21 cellular contexts compared by ENCODE assay signal in genomic region chr6:84182001-84182400, GRCh38.
"Had no signal": no experiment of that assay in that cellular context is flagged by ENCODE, and none has a peak within 500 bp of the region (broad histone marks: within the 10 kb centered on the region; RNA-seq: fewer than 3 reads in every experiment).

No MANE protein-coding gene starts in this region.

- DNase-seq: hypothalamus; immature natural killer cell; left ventricle myocardium inferior; midbrain; mucosa of descending colon; naive thymus-derived CD4-positive, alpha-beta T cell; ovary; retina; right cardiac atrium; stimulated activated CD4-positive, alpha-beta T cell treated with anti-CD3 and anti-CD28 coated beads, Interleukin-1b, Interleukin-23, amount 100 ng/mL, for 48 hours; stimulated activated CD4-positive, alpha-beta T cell treated with anti-CD3 and anti-CD28 coated beads, Interleukin-2, amount 100 ng/mL, for 48 hours; stimulated activated CD4-positive, alpha-beta T cell treated with anti-CD3 and anti-CD28 coated beads, Interleukin-4, amount 100 ng/mL, for 4 hours; stimulated activated CD8-positive, alpha-beta memory T cell treated with anti-CD3 and anti-CD28 coated beads, Interleukin-4, amount 100 ng/mL, for 48 hours; stimulated activated naive CD4-positive, alpha-beta T cell treated with Interleukin-2 at 50 U/mL for 16 hours; stimulated activated naive CD8-positive, alpha-beta T cell treated with anti-CD3 and anti-CD28 coated beads, Interleukin-15, amount 100 ng/mL, for 72 hours; substantia nigra; uterus had no signal

- H3K9me3 ChIP-seq: mucosa of descending colon, ovary, tibial nerve, uterus had no signal

- H3K27ac ChIP-seq: left ventricle myocardium inferior, ovary, skin epidermis, tibial nerve, uterus had no signal

- H3K36me3 ChIP-seq: ovary, uterus had no signal

- H3K4me3 ChIP-seq: left ventricle myocardium inferior, lung, mucosa of descending colon, ovary, skin epidermis, tibial nerve, uterus had no signal

- FAIRE-seq: islet of Langerhans had no signal

- H3K27me3 ChIP-seq: ovary, tibial nerve, uterus had no signal

- H3K4me1 ChIP-seq: uterus had no signal
